In genomic region chr20:46087161-46087560, GRCh38 we compare ENCODE assay signal across 9 cellular contexts. TPM values are rescaled to one million over a fixed set of nuclear protein-coding genes. Genes with fewer than 3 reads are reported as not detected.
DNase-seq lines count a peak whose midpoint lies in the region; ATAC-seq and TF ChIP-seq lines count a peak whose summit lies in the region.
"Had no signal": no experiment of that assay in that cellular context is flagged by ENCODE, and none has a peak within 500 bp of the region (broad histone marks: within the 10 kb centered on the region; RNA-seq: fewer than 3 reads in every experiment).

No MANE protein-coding gene starts in this region.

- peak; percentile 57 for TF ChIP-seq CTCF in epithelial cell of proximal tubule (conservative IDR thresholded peaks at IDR 0.05; ENCODE audit: low read depth, low read length)

- no peaks in the 10 kb centered on the region for H3K27me3 ChIP-seq in skeletal muscle satellite cell (ENCODE audit: control insufficient read depth, insufficient read depth, low read length)

- peak overlapping the region; percentile 82 for H3K4me2 ChIP-seq in skeletal muscle satellite cell (ENCODE audit: low read length)

- intact Hi-C loops in activated CD4-positive, alpha-beta T cell treated with anti-CD3 and anti-CD28 coated beads, Interleukin-2, amount 10 ng/mL, durations not matched to agents 24 days and 14 days (cut with micrococcal nuclease) = loop anchor here (5.0 kb wide), 1 partner anchor 475 kb away; no protein-coding TSS in a partner anchor

- H3K9me3 Mint-ChIP-seq in activated CD4-positive, alpha-beta T cell treated with anti-CD3 and anti-CD28 coated beads, Interleukin-2, amount 10 ng/mL, durations not matched to agents 24 days and 14 days = no peaks in the 10 kb centered on the region
- H3K9me3 Mint-ChIP-seq: activated CD4-positive, alpha-beta memory T cell treated with anti-CD3 and anti-CD28 coated beads for 36 hours had no signal

- H3K36me3 Mint-ChIP-seq in activated CD4-positive, alpha-beta T cell treated with anti-CD3 and anti-CD28 coated beads, Interleukin-2, amount 10 ng/mL, durations not matched to agents 24 days and 14 days (ENCODE audit: low read depth) = peaks cover 14% of the 10 kb centered on the region
- H3K36me3 Mint-ChIP-seq: activated CD4-positive, alpha-beta memory T cell treated with anti-CD3 and anti-CD28 coated beads for 36 hours had no signal

- no peaks in the 10 kb centered on the region for H3K9me3 ChIP-seq in skeletal muscle satellite cell (replicated peaks; ENCODE audit: low read length)

- no peaks in the 10 kb centered on the region for H3K36me3 ChIP-seq in skeletal muscle satellite cell (ENCODE audit: insufficient read depth, low read length)

- H3K4me3 Mint-ChIP-seq in activated CD4-positive, alpha-beta T cell treated with anti-CD3 and anti-CD28 coated beads, Interleukin-2, amount 10 ng/mL, durations not matched to agents 24 days and 14 days = peak overlapping the region; percentile 4
- H3K4me3 Mint-ChIP-seq: activated CD4-positive, alpha-beta memory T cell treated with anti-CD3 and anti-CD28 coated beads for 36 hours had no signal

- H3K4me3 ChIP-seq in epithelial cell of proximal tubule (ENCODE audit: low read depth, low read length) = no peak overlapping the region
- H3K4me3 ChIP-seq in skeletal muscle satellite cell (ENCODE audit: low read length) = no peak overlapping the region

- peaks cover 29% of the 10 kb centered on the region for H3K4me1 ChIP-seq in skeletal muscle satellite cell (ENCODE audit: control insufficient read depth, insufficient read depth, low read length)

- H3K27ac Mint-ChIP-seq in activated CD4-positive, alpha-beta T cell treated with anti-CD3 and anti-CD28 coated beads, Interleukin-2, amount 10 ng/mL, durations not matched to agents 24 days and 14 days = no peak overlapping the region
- H3K27ac Mint-ChIP-seq: activated CD4-positive, alpha-beta memory T cell treated with anti-CD3 and anti-CD28 coated beads for 36 hours had no signal

- no peak for DNase-seq in activated CD4-positive, alpha-beta T cell treated with anti-CD3 and anti-CD28 coated beads, Interleukin-2, amount 10 ng/mL, durations not matched to agents 24 days and 14 days
- no peak for DNase-seq in activated CD4-positive, alpha-beta T cell treated with anti-CD3 and anti-CD28 coated beads for 4 hours
- peak; percentile 26 for DNase-seq in OCI-M1 (lab: John Stamatoyannopoulos, UW)
- DNase-seq in epithelial cell of proximal tubule (ENCODE audit: low read depth) = no peak
- no peak for DNase-seq in left lobe of liver (ENCODE audit: low spot score)
- no peak for DNase-seq in DMS153 (lab: John Stamatoyannopoulos, UW)
- no peak for DNase-seq in stimulated activated CD4-positive, alpha-beta T cell treated with anti-CD3 and anti-CD28 coated beads, Interleukin-2, amount 100 ng/mL, for 24 hours
- DNase-seq: activated CD4-positive, alpha-beta memory T cell treated with anti-CD3 and anti-CD28 coated beads for 36 hours had no signal

- no peak overlapping the region for H3K9ac ChIP-seq in skeletal muscle satellite cell (ENCODE audit: low read depth, low read length)

- H3K4me1 Mint-ChIP-seq in activated CD4-positive, alpha-beta T cell treated with anti-CD3 and anti-CD28 coated beads, Interleukin-2, amount 10 ng/mL, durations not matched to agents 24 days and 14 days = peaks cover 29% of the 10 kb centered on the region

- H3K27me3 Mint-ChIP-seq in activated CD4-positive, alpha-beta T cell treated with anti-CD3 and anti-CD28 coated beads, Interleukin-2, amount 10 ng/mL, durations not matched to agents 24 days and 14 days = no peaks in the 10 kb centered on the region
- H3K27me3 Mint-ChIP-seq: activated CD4-positive, alpha-beta memory T cell treated with anti-CD3 and anti-CD28 coated beads for 36 hours had no signal

- no peak for ATAC-seq in left lobe of liver

RNA-seq across cellular contexts. Expression of gene NCOA5, which starts 2.6 kb away (rescaled TPM):
- total RNA-seq in activated CD4-positive, alpha-beta T cell treated with anti-CD3 and anti-CD28 coated beads, Interleukin-2, amount 10 ng/mL, durations not matched to agents 24 days and 14 days = 27.6 and 30.3 TPM in 2 replicates
- total RNA-seq in epithelial cell of proximal tubule (20.9 and 32.5 TPM in 2 replicates), left lobe of liver (8.2 TPM)
- total RNA-seq in skeletal muscle satellite cell (2012; rRNA removed) = 12.2 and 16.8 TPM in 2 replicates

RNA-seq across cellular contexts. Expression of gene CD40, which starts 31.0 kb away (rescaled TPM):
- total RNA-seq in activated CD4-positive, alpha-beta T cell treated with anti-CD3 and anti-CD28 coated beads, Interleukin-2, amount 10 ng/mL, durations not matched to agents 24 days and 14 days = 2.5 and 2.7 TPM in 2 replicates
- total RNA-seq in epithelial cell of proximal tubule (49.7 and 74.7 TPM in 2 replicates), left lobe of liver (6.6 TPM)
- 2.6 and 3.3 TPM in 2 replicates for total RNA-seq in skeletal muscle satellite cell (2012; rRNA removed)

RNA-seq across cellular contexts. Expression of gene SLC12A5, which starts 58.1 kb away (rescaled TPM):
- not detected in 2 replicates for total RNA-seq in activated CD4-positive, alpha-beta T cell treated with anti-CD3 and anti-CD28 coated beads, Interleukin-2, amount 10 ng/mL, durations not matched to agents 24 days and 14 days
- total RNA-seq in epithelial cell of proximal tubule (not detected in 2 replicates), left lobe of liver (not detected)
- total RNA-seq in skeletal muscle satellite cell (2012; rRNA removed) = under 0.01 and 0.22 TPM in 2 replicates
